ENCODE assay signal across 17 cellular contexts in genomic region chr19:41052162-41052561, GRCh38. TPM values are rescaled to one million over a fixed set of nuclear protein-coding genes. Genes with fewer than 3 reads are reported as not detected.
DNase-seq lines count a peak whose midpoint lies in the region; FAIRE-seq and TF ChIP-seq lines count a peak whose summit lies in the region.
"Not testable (repeated sequence)": the region's sequence is repeated elsewhere in the genome, so short reads cannot be mapped to it uniquely, and the experiment has no call there.
"Had no signal": no experiment of that assay in that cellular context is flagged by ENCODE, and none has a peak within 500 bp of the region (broad histone marks: within the 10 kb centered on the region; RNA-seq: fewer than 3 reads in every experiment).

No MANE protein-coding gene starts in this region.

- WGBS in esophagus muscularis mucosa: 46% methylated on average over 7 of the region's 7 CpGs

- H3K27me3 Mint-ChIP-seq in nephron progenitor cell (ENCODE audit: low read depth, poor library complexity): peaks cover 55% of the 10 kb centered on the region
- H3K27me3 Mint-ChIP-seq in neural crest cell (ENCODE audit: low read depth): peaks cover 37% of the 10 kb centered on the region
- not testable (repeated sequence) for H3K27me3 Mint-ChIP-seq in osteocyte (ENCODE audit: unreplicated experiment)

- not testable (repeated sequence) for DNase-seq in bronchial epithelial cell (ENCODE audit: low read depth); nephron progenitor cell; neural crest cell (ENCODE audit: low read depth, low spot score); urothelium cell line (ENCODE audit: low spot score)
- DNase-seq in esophagus muscularis mucosa (ENCODE audit: extremely low spot score) (peak; percentile 39), osteocyte (ENCODE audit: extremely low spot score, unreplicated experiment) (peak; percentile 65)

- intact Hi-C loops in esophagus muscularis mucosa (cut with DNase I): not testable (repeated sequence)

- H3K27me3 ChIP-seq in bronchial epithelial cell (ENCODE audit: control insufficient read depth, insufficient read depth, low read length): not testable (repeated sequence)
- peaks cover 0 to 73% (median 0%) of the 10 kb centered on the region in 4 donors for H3K27me3 ChIP-seq in esophagus muscularis mucosa

- FAIRE-seq in bronchial epithelial cell (lab: Jason Lieb, UNC) (peak; percentile 36), urothelium cell line (lab: Jason Lieb, UNC) (peak; percentile 44)

- TF ChIP-seq CTCF in bronchial epithelial cell (IDR thresholded peaks at IDR 0.05; ENCODE audit: insufficient read depth, low read length, severe bottlenecking); esophagus muscularis mucosa (IDR thresholded peaks at IDR 0.05); nephron progenitor cell (IDR thresholded peaks at IDR 0.05); neural crest cell (conservative IDR thresholded peaks at IDR 0.05); osteocyte (IDR thresholded peaks at IDR 0.05): not testable (repeated sequence)

- not testable (repeated sequence) for H3K36me3 Mint-ChIP-seq in nephron progenitor cell (ENCODE audit: low read depth); neural crest cell (ENCODE audit: low read depth); osteocyte (ENCODE audit: unreplicated experiment)

- H3K4me3 Mint-ChIP-seq in nephron progenitor cell; neural crest cell; osteocyte (ENCODE audit: unreplicated experiment): not testable (repeated sequence)

- not testable (repeated sequence) for H3K4me1 Mint-ChIP-seq in nephron progenitor cell; osteocyte (ENCODE audit: unreplicated experiment)
- peaks cover 12% of the 10 kb centered on the region for H3K4me1 Mint-ChIP-seq in neural crest cell

- H3K27ac Mint-ChIP-seq in nephron progenitor cell (peak overlapping the region; percentile 42), neural crest cell (ENCODE audit: unreplicated experiment) (peak overlapping the region; percentile 76)
- not testable (repeated sequence) for H3K27ac Mint-ChIP-seq in osteocyte (ENCODE audit: unreplicated experiment)

- not testable (repeated sequence) for H3K4me3 ChIP-seq in bronchial epithelial cell (ENCODE audit: low read depth, low read length); esophagus muscularis mucosa

- H3K9me3 Mint-ChIP-seq in nephron progenitor cell; neural crest cell; osteocyte (ENCODE audit: unreplicated experiment): not testable (repeated sequence)

- not testable (repeated sequence) for TF ChIP-seq EP300 in esophagus muscularis mucosa (IDR thresholded peaks at IDR 0.05)

- H3K36me3 ChIP-seq in bronchial epithelial cell (ENCODE audit: control insufficient read depth, insufficient read depth, low read length); esophagus muscularis mucosa: not testable (repeated sequence)

- H3K9me3 ChIP-seq in esophagus muscularis mucosa: not testable (repeated sequence)

- TF ChIP-seq POLR2A in esophagus muscularis mucosa (IDR thresholded peaks at IDR 0.05; ENCODE audit: low read depth): not testable (repeated sequence)

- not testable (repeated sequence) for H3K27ac ChIP-seq in esophagus muscularis mucosa (replicated peaks in 1 of 4)

- not testable (repeated sequence) for H3K4me1 ChIP-seq in esophagus muscularis mucosa

RNA-seq across cellular contexts. Expression of gene CYP2A13, which starts 36.1 kb away (rescaled TPM):
- not detected in 2 replicates for total RNA-seq in bronchial epithelial cell
- not detected for total RNA-seq in esophagus muscularis mucosa
- total RNA-seq in neural crest cell: not detected in 2 replicates
- total RNA-seq in osteocyte: not detected in 2 replicates
- total RNA-seq: A172; A673; B cell; Caco-2; Calu3; CD4-positive, alpha-beta memory T cell; CD4-positive, alpha-beta T cell; CD4-positive, CD25-positive, alpha-beta regulatory T cell; CD8-positive, alpha-beta memory T cell; CD8-positive, alpha-beta T cell; Daoy had no signal
